In genomic region chr10:2817923-2818322, GRCh38 we compare ENCODE assay signal across 29 cellular contexts.
"Had no signal": no experiment of that assay in that cellular context is flagged by ENCODE, and none has a peak within 500 bp of the region (broad histone marks: within the 10 kb centered on the region; RNA-seq: fewer than 3 reads in every experiment).

No MANE protein-coding gene starts in this region.

- H2AFZ ChIP-seq: hepatocyte had no signal

- H3K4me3 ChIP-seq: gastrocnemius medialis, heart left ventricle, hepatocyte, left lung, mucosa of descending colon, pancreas, right atrium auricular region, smooth muscle cell, thyroid gland had no signal

- H3K27me3 Mint-ChIP-seq: stimulated activated naive CD8-positive, alpha-beta T cell treated with anti-CD3 and anti-CD28 coated beads, Interleukin-15, amount 100 ng/mL, for 72 hours had no signal

- H3K36me3 ChIP-seq: gastrocnemius medialis, heart left ventricle, left lung, neutrophil, pancreas, right atrium auricular region, thyroid gland had no signal

- H3K36me3 Mint-ChIP-seq: mesothelial cell of epicardium; naive B cell; natural killer cell treated with Interleukin-12 subunit alpha and Interleukin-12 subunit beta and Interleukin-15 and Interleukin-18, amount 100 ng/mL, for 72 hours had no signal

- DNase-seq: cortex of kidney; effector memory CD8-positive, alpha-beta T cell; foreskin fibroblast; gastrocnemius medialis; heart left ventricle; left cardiac atrium; left lung; mesenchymal stem cell; mucosa of descending colon; naive B cell; pancreas; stimulated activated CD4-positive, alpha-beta T cell treated with anti-CD3 and anti-CD28 coated beads, Interleukin-12 subunit alpha, Interleukin-12 subunit beta, amount 100 ng/mL, for 4 hours; stimulated activated CD4-positive, alpha-beta T cell treated with anti-CD3 and anti-CD28 coated beads, Interleukin-1b, Interleukin-23, amount 100 ng/mL, for 48 hours; stimulated activated CD4-positive, alpha-beta T cell treated with anti-CD3 and anti-CD28 coated beads, Interleukin-4, amount 100 ng/mL, for 1 hour; stimulated activated CD8-positive, alpha-beta memory T cell treated with anti-CD3 and anti-CD28 coated beads, Interleukin-4, amount 100 ng/mL, for 48 hours; stimulated activated naive CD4-positive, alpha-beta T cell; stimulated activated naive CD8-positive, alpha-beta T cell treated with anti-CD3 and anti-CD28 coated beads, Interleukin-15, amount 100 ng/mL, for 72 hours; thyroid gland; trophoblast cell had no signal

- H3K27ac ChIP-seq: gastrocnemius medialis, heart left ventricle, hepatocyte, left lung, neutrophil, pancreas, right atrium auricular region, thyroid gland had no signal

- H3K4me3 Mint-ChIP-seq: effector memory CD8-positive, alpha-beta T cell; mesothelial cell of epicardium; naive B cell; natural killer cell treated with Interleukin-12 subunit alpha and Interleukin-12 subunit beta and Interleukin-15 and Interleukin-18, amount 100 ng/mL, for 72 hours; neural crest cell; stimulated activated naive CD8-positive, alpha-beta T cell treated with anti-CD3 and anti-CD28 coated beads, Interleukin-15, amount 100 ng/mL, for 72 hours had no signal

- ATAC-seq: effector memory CD8-positive, alpha-beta T cell; gastrocnemius medialis; heart left ventricle; left cardiac atrium; left lung; mucosa of descending colon; natural killer cell treated with Interleukin-12 subunit alpha and Interleukin-12 subunit beta and Interleukin-15 and Interleukin-18, amount 100 ng/mL, for 72 hours; pancreas; sciatic nerve; stimulated activated naive CD8-positive, alpha-beta T cell treated with anti-CD3 and anti-CD28 coated beads, Interleukin-15, amount 100 ng/mL, for 72 hours had no signal

- H3K4me1 ChIP-seq: gastrocnemius medialis, heart left ventricle, left lung, pancreas, right atrium auricular region, thyroid gland had no signal

- H3K4me1 Mint-ChIP-seq: mesothelial cell of epicardium; naive B cell; stimulated activated naive CD8-positive, alpha-beta T cell treated with anti-CD3 and anti-CD28 coated beads, Interleukin-15, amount 100 ng/mL, for 72 hours had no signal

- H3K4me2 ChIP-seq: hepatocyte, smooth muscle cell had no signal

- H3K9me3 Mint-ChIP-seq: effector memory CD8-positive, alpha-beta T cell; mesothelial cell of epicardium; natural killer cell treated with Interleukin-12 subunit alpha and Interleukin-12 subunit beta and Interleukin-15 and Interleukin-18, amount 100 ng/mL, for 72 hours; stimulated activated naive CD8-positive, alpha-beta T cell treated with anti-CD3 and anti-CD28 coated beads, Interleukin-15, amount 100 ng/mL, for 72 hours had no signal

- H3K79me2 ChIP-seq: hepatocyte had no signal

- H3K9me3 ChIP-seq: gastrocnemius medialis, heart left ventricle, left lung, mucosa of descending colon, neutrophil, pancreas, right atrium auricular region, thyroid gland had no signal

- H3K27ac Mint-ChIP-seq: effector memory CD8-positive, alpha-beta T cell; mesothelial cell of epicardium; naive B cell; natural killer cell treated with Interleukin-12 subunit alpha and Interleukin-12 subunit beta and Interleukin-15 and Interleukin-18, amount 100 ng/mL, for 72 hours; stimulated activated naive CD8-positive, alpha-beta T cell treated with anti-CD3 and anti-CD28 coated beads, Interleukin-15, amount 100 ng/mL, for 72 hours had no signal

- FAIRE-seq: endometrium, islet of Langerhans, pancreas had no signal

- H3K27me3 ChIP-seq: gastrocnemius medialis, heart left ventricle, hepatocyte, left lung, neutrophil, pancreas, right atrium auricular region, thyroid gland had no signal
